ENCODE assay signal across 23 cellular contexts in genomic region chr17:5809580-5810188, GRCh38.
"Had no signal": no experiment of that assay in that cellular context is flagged by ENCODE, and none has a peak within 500 bp of the region (broad histone marks: within the 10 kb centered on the region; RNA-seq: fewer than 3 reads in every experiment).

No MANE protein-coding gene starts in this region.

- H3K4me3 Mint-ChIP-seq: activated naive CD4-positive, alpha-beta T cell treated with anti-CD3 and anti-CD28 coated beads for 36 hours; activated naive CD8-positive, alpha-beta T cell treated with anti-CD3 and anti-CD28 coated beads, Interleukin-2, amount 10 ng/mL, durations not matched to agents 7 days and 5 days; naive thymus-derived CD8-positive, alpha-beta T cell had no signal

- H3K4me2 ChIP-seq: hepatocyte had no signal

- H3K4me3 ChIP-seq: hepatocyte, left ventricle myocardium inferior, spleen, testis, vagina had no signal

- H3K27ac ChIP-seq: hepatocyte, left ventricle myocardium inferior, spleen, testis, vagina, WERI-Rb-1 had no signal

- H3K36me3 Mint-ChIP-seq: activated naive CD8-positive, alpha-beta T cell treated with anti-CD3 and anti-CD28 coated beads, Interleukin-2, amount 10 ng/mL, durations not matched to agents 7 days and 5 days had no signal

- FAIRE-seq: endometrium, frontal cortex, TTC549 had no signal

- H2AFZ ChIP-seq: hepatocyte had no signal

- H3K27me3 ChIP-seq: hepatocyte, testis, vagina had no signal

- H3K36me3 ChIP-seq: left ventricle myocardium inferior, spleen, vagina, WERI-Rb-1 had no signal

- H3K79me2 ChIP-seq: hepatocyte had no signal

- H3K4me1 ChIP-seq: left ventricle myocardium inferior, spleen, testis, vagina had no signal

- DNase-seq: activated CD4-positive, alpha-beta T cell treated with anti-CD3 and anti-CD28 coated beads, Interleukin-2, amount 50 U/mL, for 1 hour; activated CD4-positive, CD25-positive, alpha-beta regulatory T cell treated with anti-CD3 and anti-CD28 coated beads, Interleukin-2, amount 50 U/mL, for 72 hours; activated CD8-positive, alpha-beta memory T cell treated with anti-CD3 and anti-CD28 coated beads, Interleukin-2, amount 50 U/mL, for 48 hours; activated naive CD4-positive, alpha-beta T cell treated with anti-CD3 and anti-CD28 coated beads for 36 hours; activated naive CD8-positive, alpha-beta T cell treated with anti-CD3 and anti-CD28 coated beads, Interleukin-2, amount 10 ng/mL, durations not matched to agents 7 days and 5 days; activated T-cell treated with anti-CD3 and anti-CD28 coated beads, Interleukin-2, amount 50 U/mL, for 48 hours; amniotic stem cell; effector CD4-positive, alpha-beta T cell; glutamatergic neuron; left ventricle myocardium inferior; naive thymus-derived CD8-positive, alpha-beta T cell; spleen; stimulated activated CD4-positive, alpha-beta T cell treated with anti-CD3 and anti-CD28 coated beads, Interleukin-4, amount 100 ng/mL, for 1 hour; stimulated activated naive CD4-positive, alpha-beta T cell; testis; trophoblast cell; WERI-Rb-1 had no signal

- H3K27ac Mint-ChIP-seq: activated naive CD4-positive, alpha-beta T cell treated with anti-CD3 and anti-CD28 coated beads for 36 hours; activated naive CD8-positive, alpha-beta T cell treated with anti-CD3 and anti-CD28 coated beads, Interleukin-2, amount 10 ng/mL, durations not matched to agents 7 days and 5 days; naive thymus-derived CD8-positive, alpha-beta T cell; progenitor cell of endocrine pancreas had no signal

- H3K9me3 ChIP-seq: testis, vagina had no signal

- H3K4me1 Mint-ChIP-seq: activated naive CD8-positive, alpha-beta T cell treated with anti-CD3 and anti-CD28 coated beads, Interleukin-2, amount 10 ng/mL, durations not matched to agents 7 days and 5 days; naive thymus-derived CD8-positive, alpha-beta T cell had no signal
